8 cellular contexts compared by ENCODE assay signal in genomic region chr13:108895220-108895704, GRCh38.
DNase-seq lines count a peak whose midpoint lies in the region; ATAC-seq, FAIRE-seq and TF ChIP-seq lines count a peak whose summit lies in the region.

No MANE protein-coding gene starts in this region.

- H3K9me2 ChIP-seq in HCT116 (ENCODE audit: insufficient read depth) = no peaks in the 10 kb centered on the region

- H3K4me1 ChIP-seq in HCT116 (ENCODE audit: control insufficient read depth in 1 of 2, insufficient read depth in 2 of 2, low read length in 2 of 2) = no peaks in the 10 kb centered on the region

- no peak overlapping the region for H3K4me3 ChIP-seq in HCT116 (replicated peaks in 1 of 2; ENCODE audit: low read depth in 1 of 2, low read length in 2 of 2)
- H3K4me3 ChIP-seq in choroid plexus epithelial cell (ENCODE audit: low read depth, low read length) = no peak overlapping the region

- H3K36me3 Mint-ChIP-seq in Calu3 (ENCODE audit: insufficient read depth, unreplicated experiment) (no peaks in the 10 kb centered on the region), nephron progenitor cell (ENCODE audit: low read depth) (peaks cover 5% of the 10 kb centered on the region)
- no peaks in the 10 kb centered on the region for H3K36me3 Mint-ChIP-seq in activated T-helper 17 cell treated with anti-CD3 and anti-CD28 coated beads, Interleukin-2, amount 50 U/mL, for 72 hours (ENCODE audit: low read depth)

- H3K9me3 ChIP-seq in HCT116 (ENCODE audit: control insufficient read depth in 1 of 2, insufficient read depth in 1 of 2, low read depth in 1 of 2, low read length in 2 of 2) = no peaks in the 10 kb centered on the region

- no peaks in the 10 kb centered on the region for H3K79me2 ChIP-seq in HCT116 (ENCODE audit: insufficient read depth, low read length)

- TF ChIP-seq CTCF in Calu3 (IDR thresholded peaks at IDR 0.05; ENCODE audit: unreplicated experiment) (no peak), HCT116 (IDR thresholded peaks at IDR 0.05 in 2 of 3, conservative IDR thresholded peaks at IDR 0.05 in 1 of 3; ENCODE audit: borderline replicate concordance in 1 of 3, insufficient read depth in 1 of 3, low read depth in 2 of 3, low read length in 2 of 3) (peak; percentile 24 to 64 (median 47); a peak in 4 of 6 replicates), choroid plexus epithelial cell (conservative IDR thresholded peaks at IDR 0.05; ENCODE audit: low read depth, low read length) (peak; percentile 59), nephron progenitor cell (IDR thresholded peaks at IDR 0.05) (peak; percentile 62)

- CTCF ChIA-PET in Calu3 (lab: Charles Lee) = interaction anchor here (0.9 to 1.8 kb wide), 4 partner anchors 283 to 741 kb away, joined by 3 to 13 read pairs (median 4); no protein-coding TSS in a partner anchor
- CTCF ChIA-PET in HCT116 (lab: Charles Lee) = interaction anchor here (0.6 to 1.8 kb wide), 20 partner anchors 9 to 573 kb away, joined by 3 to 19 read pairs (median 4); no protein-coding TSS in a partner anchor

- no peak overlapping the region for H3K4me3 Mint-ChIP-seq in Calu3 (ENCODE audit: low read depth, unreplicated experiment)
- no peak overlapping the region for H3K4me3 Mint-ChIP-seq in nephron progenitor cell
- no peak overlapping the region for H3K4me3 Mint-ChIP-seq in activated T-helper 17 cell treated with anti-CD3 and anti-CD28 coated beads, Interleukin-2, amount 50 U/mL, for 72 hours

- H3K27ac ChIP-seq in HCT116 (ENCODE audit: low read depth, low read length) = no peak overlapping the region

- POLR2A ChIA-PET in HCT116 (lab: Charles Lee) = no interaction called here

- H3K4me1 Mint-ChIP-seq in Calu3 (ENCODE audit: low read depth, unreplicated experiment) (peaks cover 8% of the 10 kb centered on the region), nephron progenitor cell (peaks cover 5% of the 10 kb centered on the region)
- peaks cover 5% of the 10 kb centered on the region for H3K4me1 Mint-ChIP-seq in activated T-helper 17 cell treated with anti-CD3 and anti-CD28 coated beads, Interleukin-2, amount 50 U/mL, for 72 hours

- no peaks in the 10 kb centered on the region for H3K27me3 Mint-ChIP-seq in Calu3 (ENCODE audit: unreplicated experiment)
- peaks cover 5% of the 10 kb centered on the region for H3K27me3 Mint-ChIP-seq in nephron progenitor cell (ENCODE audit: low read depth, poor library complexity)
- H3K27me3 Mint-ChIP-seq in activated T-helper 17 cell treated with anti-CD3 and anti-CD28 coated beads, Interleukin-2, amount 50 U/mL, for 72 hours = peaks cover 3% of the 10 kb centered on the region

- intact Hi-C loops in Calu3 (cut with micrococcal nuclease; ENCODE audit: unreplicated experiment) = loop anchor here (5.0 to 10.0 kb wide), 4 partner anchors 80 to 670 kb away; no protein-coding TSS in a partner anchor
- intact Hi-C loops in HCT116 (cut with micrococcal nuclease) = loop anchor here (5.0 to 10.0 kb wide), 2 partner anchors 390 to 718 kb away; no protein-coding TSS in a partner anchor

- peak overlapping the region; percentile 57 for H2AFZ ChIP-seq in HCT116 (ENCODE audit: low read depth, low read length, poor library complexity, severe bottlenecking)

- H3K4me2 ChIP-seq in HCT116 (ENCODE audit: low read length) = no peak overlapping the region; the same call in 1 of the 2 replicates

- no peak for FAIRE-seq in GM12892 (lab: Jason Lieb, UNC)

- H4K20me1 ChIP-seq in HCT116 (ENCODE audit: insufficient read depth) = no peaks in the 10 kb centered on the region

- ATAC-seq in HCT116 = peak; percentile 52; the same call in 1 of the 2 replicates
- ATAC-seq in HG03108 (IDR thresholded peaks at IDR 0.05; ENCODE audit: unreplicated experiment) = no peak
- ATAC-seq in activated T-helper 17 cell treated with anti-CD3 and anti-CD28 coated beads, Interleukin-2, amount 50 U/mL, for 72 hours (replicated peaks) = no peak

- RAD21 ChIA-PET in HCT116 (lab: Charles Lee; ENCODE audit: low non-redundant PET in 1 of 2, low total read pairs in 2 of 2, uncharacterized antibody in 2 of 2, unreplicated experiment in 2 of 2) = interaction anchor here in 1 of 2 experiments (1.5 kb wide), 1 partner anchor 286 kb away, joined by 6 read pairs; no protein-coding TSS in a partner anchor

- H3K27me3 ChIP-seq in HCT116 (ENCODE audit: insufficient read depth, low read length) = no peaks in the 10 kb centered on the region

- BruUV-seq in Calu3 (replicated peaks; lab: Mats Ljungman, UMichigan) = no TSS peak
- no TSS peak for BruUV-seq in HCT116 (replicated peaks; lab: Mats Ljungman, UMichigan)

- H3K36me3 ChIP-seq in HCT116 (ENCODE audit: control insufficient read depth in 1 of 2, insufficient read depth in 2 of 2, low read length in 2 of 2) = no peaks in the 10 kb centered on the region

- DNase-seq in Calu3 (peak; percentile 12), HCT116 (ENCODE audit: low read depth, low spot score) (no peak), NCI-H748 treated with DMSO at 0.1 percent for 48 hours (lab: John Stamatoyannopoulos, UW) (peak; percentile 29), choroid plexus epithelial cell (ENCODE audit: low read depth) (peak; percentile 69), nephron progenitor cell (no peak), GM12892 (ENCODE audit: insufficient read length) (no peak)

- H3K9me3 Mint-ChIP-seq in Calu3 (ENCODE audit: low read depth, unreplicated experiment) = no peaks in the 10 kb centered on the region
- peaks cover 7% of the 10 kb centered on the region for H3K9me3 Mint-ChIP-seq in nephron progenitor cell
- no peaks in the 10 kb centered on the region for H3K9me3 Mint-ChIP-seq in activated T-helper 17 cell treated with anti-CD3 and anti-CD28 coated beads, Interleukin-2, amount 50 U/mL, for 72 hours

- TF ChIP-seq POLR2A in HCT116 (IDR thresholded peaks at IDR 0.05; ENCODE audit: borderline replicate concordance, extremely low read depth, insufficient read depth, insufficient read length) (no peak), GM12892 (IDR thresholded peaks at IDR 0.05; ENCODE audit: low read depth, low read length) (no peak)

- TF ChIP-seq RAD21 in HCT116 (IDR thresholded peaks at IDR 0.05; ENCODE audit: low read depth) = peak; percentile 68

- H3K9ac ChIP-seq in HCT116 (ENCODE audit: low read length) = no peak overlapping the region

- H3K27ac Mint-ChIP-seq in Calu3 (ENCODE audit: unreplicated experiment) = no peak overlapping the region
- no peak overlapping the region for H3K27ac Mint-ChIP-seq in nephron progenitor cell
- H3K27ac Mint-ChIP-seq in activated T-helper 17 cell treated with anti-CD3 and anti-CD28 coated beads, Interleukin-2, amount 50 U/mL, for 72 hours = no peak overlapping the region

TF ChIP-seq in HCT116, 20 proteins besides CTCF, POLR2A, EP300 and RAD21:
- TF ChIP-seq FOSL1 (IDR thresholded peaks at IDR 0.05; ENCODE audit: low read depth) = no peak
TF ChIP-seq in HCT116: peak in this region for 0.

Comparison
In these comparisons a context has a peak if more than half of its experiments do, and no peak if none do; other contexts are left out.
1. DNase-seq: peak in Calu3 (single experiment), NCI-H748 treated with DMSO at 0.1 percent for 48 hours (single experiment) and choroid plexus epithelial cell (single experiment); none in HCT116 (single experiment), nephron progenitor cell (single experiment) and GM12892 (single experiment).